ENCODE assay signal across 1 cellular context in genomic region chr9:5614985-5615384, GRCh38.
TF ChIP-seq lines count a peak whose summit lies in the region.

No MANE protein-coding gene starts in this region.

TF ChIP-seq in GM23338, 12 proteins besides CTCF, POLR2A, EP300 and RAD21 (continued from another document):
- TF ChIP-seq ZNF462 (CRISPR knock-in tag; IDR thresholded peaks at IDR 0.05) (no peak), JUNB (IDR thresholded peaks at IDR 0.05; ENCODE audit: unreplicated experiment) (no peak), STAT1 (IDR thresholded peaks at IDR 0.05; ENCODE audit: unreplicated experiment) (no peak), ETS1 (IDR thresholded peaks at IDR 0.05) (no peak), NANOG (IDR thresholded peaks at IDR 0.05; ENCODE audit: borderline replicate concordance) (no peak), EZH2 (IDR thresholded peaks at IDR 0.05; ENCODE audit: low read depth, unreplicated experiment) (no peak), CREB1 (CRISPR knock-in tag; IDR thresholded peaks at IDR 0.05; ENCODE audit: low read depth) (no peak), EZH2phosphoT487 (IDR thresholded peaks at IDR 0.05; ENCODE audit: unreplicated experiment) (no peak), ZNF331 (CRISPR knock-in tag; IDR thresholded peaks at IDR 0.05; ENCODE audit: low read depth) (no peak)
